ENCODE assay signal across 1 cellular context in genomic region chr22:27933186-27933983, GRCh38.
TF ChIP-seq lines count a peak whose summit lies in the region.

No MANE protein-coding gene starts in this region.

TF ChIP-seq in GM23338, 12 proteins besides CTCF, POLR2A, EP300 and RAD21 (continued from another document):
- no peak for TF ChIP-seq ETS1 (IDR thresholded peaks at IDR 0.05)
- no peak for TF ChIP-seq ZNF114 (CRISPR knock-in tag; IDR thresholded peaks at IDR 0.05)
- no peak for TF ChIP-seq EZH2phosphoT487 (IDR thresholded peaks at IDR 0.05; ENCODE audit: unreplicated experiment)
- no peak for TF ChIP-seq ZNF462 (CRISPR knock-in tag; IDR thresholded peaks at IDR 0.05)
- no peak for TF ChIP-seq EZH2 (IDR thresholded peaks at IDR 0.05; ENCODE audit: low read depth, unreplicated experiment)
- no peak for TF ChIP-seq JUNB (IDR thresholded peaks at IDR 0.05; ENCODE audit: unreplicated experiment)
TF ChIP-seq in GM23338: peak in this region for 0.
